In genomic region chr1:201376107-201376463, GRCh38 we compare ENCODE assay signal across 2 cellular contexts.
TF ChIP-seq lines count a peak whose summit lies in the region.

No MANE protein-coding gene starts in this region.

TF ChIP-seq in HCT116, 20 proteins besides CTCF, POLR2A, EP300 and RAD21:
- TF ChIP-seq SIN3A (IDR thresholded peaks at IDR 0.05; ENCODE audit: low read depth) = no peak
- no peak for TF ChIP-seq EZH2phosphoT487 (IDR thresholded peaks at IDR 0.05; ENCODE audit: borderline replicate concordance)
- TF ChIP-seq CBX3 (IDR thresholded peaks at IDR 0.05; ENCODE audit: low read depth) = no peak
- TF ChIP-seq FOSL1 (IDR thresholded peaks at IDR 0.05; ENCODE audit: low read depth) = no peak
- no peak for TF ChIP-seq YY1 (IDR thresholded peaks at IDR 0.05; ENCODE audit: extremely low read depth, insufficient replicate concordance, low read depth, low read length)
- no peak for TF ChIP-seq SRF (IDR thresholded peaks at IDR 0.05; ENCODE audit: low read depth)
- TF ChIP-seq EZH2 (IDR thresholded peaks at IDR 0.05) = no peak
- TF ChIP-seq ZNF274 (IDR thresholded peaks at IDR 0.05; ENCODE audit: low read depth, low read length) = no peak
- no peak for TF ChIP-seq EGR1 (IDR thresholded peaks at IDR 0.05; ENCODE audit: low read depth)
- no peak for TF ChIP-seq ELF1 (IDR thresholded peaks at IDR 0.05; ENCODE audit: borderline replicate concordance, low read depth)
- TF ChIP-seq ATF3 (IDR thresholded peaks at IDR 0.05) = no peak
- no peak for TF ChIP-seq MAX (IDR thresholded peaks at IDR 0.05)
- no peak for TF ChIP-seq SP1 (IDR thresholded peaks at IDR 0.05; ENCODE audit: low read depth)
- no peak for TF ChIP-seq TCF7L2 (IDR thresholded peaks at IDR 0.05; ENCODE audit: borderline replicate concordance, extremely low read depth, insufficient read depth, insufficient read length)
- no peak for TF ChIP-seq ZFX (IDR thresholded peaks at IDR 0.05)

TF ChIP-seq in GM12891, 5 proteins besides CTCF, POLR2A, EP300 and RAD21:
- TF ChIP-seq SPI1 (IDR thresholded peaks at IDR 0.05; ENCODE audit: low read depth, low read length) = no peak
- no peak for TF ChIP-seq POLR2AphosphoS5 (IDR thresholded peaks at IDR 0.05; ENCODE audit: low read depth, low read length)
- TF ChIP-seq PAX5 (IDR thresholded peaks at IDR 0.05; ENCODE audit: insufficient read depth, low read length, severe bottlenecking) = no peak
- TF ChIP-seq POU2F2 (IDR thresholded peaks at IDR 0.05; ENCODE audit: low read depth, low read length) = no peak
- no peak for TF ChIP-seq TAF1 (IDR thresholded peaks at IDR 0.05; ENCODE audit: low read depth, low read length)
